ENCODE assay signal across 26 cellular contexts in genomic region chr22:47172771-47173534, GRCh38.
DNase-seq lines count a peak whose midpoint lies in the region; ATAC-seq and TF ChIP-seq lines count a peak whose summit lies in the region.
"Had no signal": no experiment of that assay in that cellular context is flagged by ENCODE, and none has a peak within 500 bp of the region (broad histone marks: within the 10 kb centered on the region; RNA-seq: fewer than 3 reads in every experiment).

No MANE protein-coding gene starts in this region.

- H3K27me3 Mint-ChIP-seq in endodermal cell (ENCODE audit: insufficient read depth) = no peaks in the 10 kb centered on the region
- H3K27me3 Mint-ChIP-seq: activated naive CD8-positive, alpha-beta T cell treated with anti-CD3 and anti-CD28 coated beads for 36 hours; CD4-positive, CD25-positive, alpha-beta regulatory T cell; IgD-negative memory B cell had no signal

- H3K27ac ChIP-seq in heart left ventricle = no peak overlapping the region
- no peak overlapping the region for H3K27ac ChIP-seq in right atrium auricular region
- H3K27ac ChIP-seq in endodermal cell (ENCODE audit: low read depth, low read length) = no peak overlapping the region
- H3K27ac ChIP-seq in osteoblast (ENCODE audit: low read depth, low read length) = no peak overlapping the region
- H3K27ac ChIP-seq in upper lobe of left lung = no peak overlapping the region
- H3K27ac ChIP-seq: body of pancreas, GM23248, SK-N-MC, thyroid gland had no signal

- peak in 4 of 5 donors; percentile 2 to 39 (median 12) for DNase-seq in heart left ventricle
- DNase-seq in right atrium auricular region (ENCODE audit: low spot score) = no peak
- peak; percentile 38 for DNase-seq in endodermal cell
- peak; percentile 78 for DNase-seq in osteoblast (ENCODE audit: insufficient read length, low spot score, missing footprints)
- peak; percentile 15 to 76 for DNase-seq in upper lobe of left lung
- DNase-seq in OCI-M2 (lab: John Stamatoyannopoulos, UW; ENCODE audit: unreplicated experiment) = no peak
- no peak for DNase-seq in amygdala (lab: John Stamatoyannopoulos, UW)
- DNase-seq: activated CD4-positive, alpha-beta T cell treated with anti-CD3 and anti-CD28 coated beads for 48 hours; activated naive CD8-positive, alpha-beta T cell treated with anti-CD3 and anti-CD28 coated beads for 36 hours; CD4-positive, CD25-positive, alpha-beta regulatory T cell; DMS 273 treated with DMSO at 0.1 percent for 48 hours; effector memory CD4-positive, alpha-beta T cell; foreskin melanocyte; GM23248; NCI-H1105; NCI-H1930; NCI-H748 treated with DMSO at 0.1 percent for 48 hours; retina; RPMI8226; stimulated activated naive CD8-positive, alpha-beta T cell treated with anti-CD3 and anti-CD28 coated beads, Interleukin-15, Interleukin-2, amounts not matched to agents 100 U/mL and 50 U/mL, for 24 hours had no signal

- H3K4me1 ChIP-seq in heart left ventricle = peaks cover 0 to 13% (median 2%) of the 10 kb centered on the region in 12 donors
- H3K4me1 ChIP-seq in right atrium auricular region = peaks cover 0 to 4% of the 10 kb centered on the region in 2 donors
- no peaks in the 10 kb centered on the region for H3K4me1 ChIP-seq in endodermal cell (ENCODE audit: control insufficient read depth, insufficient read depth, low read length)
- no peaks in the 10 kb centered on the region for H3K4me1 ChIP-seq in osteoblast (ENCODE audit: insufficient read depth, low read length)
- peaks cover 3 to 16% (median 8%) of the 10 kb centered on the region in 4 donors for H3K4me1 ChIP-seq in upper lobe of left lung
- H3K4me1 ChIP-seq: body of pancreas, thyroid gland had no signal

- ATAC-seq in heart left ventricle (no peak), upper lobe of left lung (ENCODE audit: low FRiP score in 2 of 2) (no peak), GM19455 (IDR thresholded peaks at IDR 0.05; ENCODE audit: unreplicated experiment) (no peak)
- ATAC-seq: body of pancreas; stimulated activated naive CD8-positive, alpha-beta T cell treated with anti-CD3 and anti-CD28 coated beads, Interleukin-15, Interleukin-2, amounts not matched to agents 100 U/mL and 50 U/mL, for 24 hours had no signal

- TF ChIP-seq POLR2A in heart left ventricle (IDR thresholded peaks at IDR 0.05) = no peak
- no peak for TF ChIP-seq POLR2A in upper lobe of left lung (IDR thresholded peaks at IDR 0.05)

- peaks cover 0 to 2% (median 0%) of the 10 kb centered on the region in 9 donors for H3K36me3 ChIP-seq in heart left ventricle
- no peaks in the 10 kb centered on the region for H3K36me3 ChIP-seq in right atrium auricular region
- no peaks in the 10 kb centered on the region for H3K36me3 ChIP-seq in endodermal cell (ENCODE audit: control insufficient read depth, insufficient read depth, low read length)
- H3K36me3 ChIP-seq in osteoblast (ENCODE audit: insufficient read depth, low read length) = no peaks in the 10 kb centered on the region
- peaks cover 0 to 23% (median 5%) of the 10 kb centered on the region in 4 donors for H3K36me3 ChIP-seq in upper lobe of left lung
- H3K36me3 ChIP-seq: thyroid gland had no signal

- H3K4me1 Mint-ChIP-seq in endodermal cell = no peaks in the 10 kb centered on the region
- H3K4me1 Mint-ChIP-seq: activated naive CD8-positive, alpha-beta T cell treated with anti-CD3 and anti-CD28 coated beads for 36 hours had no signal

- H4K20me1 ChIP-seq in osteoblast (ENCODE audit: insufficient read depth, low read length) = no peaks in the 10 kb centered on the region

- peaks cover under 1% of the 10 kb centered on the region for H3K9me3 Mint-ChIP-seq in endodermal cell
- H3K9me3 Mint-ChIP-seq: activated naive CD8-positive, alpha-beta T cell treated with anti-CD3 and anti-CD28 coated beads for 36 hours; IgD-negative memory B cell; T-helper 1 cell treated with Interleukin-12 subunit alpha and Interleukin-12 subunit beta and Interleukin-4 antibody, amounts not matched to agents 30 μg/mL and 1 μg/mL, for 36 hours had no signal

- no peak overlapping the region for H3K27ac Mint-ChIP-seq in endodermal cell
- H3K27ac Mint-ChIP-seq: activated naive CD8-positive, alpha-beta T cell treated with anti-CD3 and anti-CD28 coated beads for 36 hours; CD4-positive, CD25-positive, alpha-beta regulatory T cell; T-helper 1 cell treated with Interleukin-12 subunit alpha and Interleukin-12 subunit beta and Interleukin-4 antibody, amounts not matched to agents 30 μg/mL and 1 μg/mL, for 36 hours had no signal

- H3K9me3 ChIP-seq in heart left ventricle (no peaks in the 10 kb centered on the region), right atrium auricular region (no peaks in the 10 kb centered on the region), endodermal cell (ENCODE audit: control insufficient read depth, low read length) (no peaks in the 10 kb centered on the region), osteoblast (ENCODE audit: low read depth, low read length) (no peaks in the 10 kb centered on the region), upper lobe of left lung (no peaks in the 10 kb centered on the region)
- H3K9me3 ChIP-seq: body of pancreas, thyroid gland had no signal

- intact Hi-C loops in heart left ventricle (cut with DNase I) = no loop called here

- H3K27me3 ChIP-seq in heart left ventricle (no peaks in the 10 kb centered on the region), right atrium auricular region (no peaks in the 10 kb centered on the region), endodermal cell (ENCODE audit: control insufficient read depth, insufficient read depth, low read length, poor library complexity, severe bottlenecking) (no peaks in the 10 kb centered on the region), osteoblast (ENCODE audit: insufficient read depth, low read length) (no peaks in the 10 kb centered on the region), upper lobe of left lung (no peaks in the 10 kb centered on the region)
- H3K27me3 ChIP-seq: body of pancreas, thyroid gland had no signal

- TF ChIP-seq CTCF in heart left ventricle (IDR thresholded peaks at IDR 0.05) = no peak
- no peak for TF ChIP-seq CTCF in right atrium auricular region (IDR thresholded peaks at IDR 0.05)
- TF ChIP-seq CTCF in endodermal cell (conservative IDR thresholded peaks at IDR 0.05) = no peak
- no peak for TF ChIP-seq CTCF in osteoblast (IDR thresholded peaks at IDR 0.05; ENCODE audit: extremely low read depth, low read depth, low read length)
- no peak for TF ChIP-seq CTCF in upper lobe of left lung (IDR thresholded peaks at IDR 0.05)

- H3K79me2 ChIP-seq in osteoblast (ENCODE audit: insufficient read depth, low read length) = no peaks in the 10 kb centered on the region

- H3K4me3 ChIP-seq in heart left ventricle = no peak overlapping the region
- no peak overlapping the region for H3K4me3 ChIP-seq in right atrium auricular region
- no peak overlapping the region for H3K4me3 ChIP-seq in endodermal cell (ENCODE audit: low read length)
- H3K4me3 ChIP-seq in osteoblast (ENCODE audit: insufficient read depth, low read length) = no peak overlapping the region
- H3K4me3 ChIP-seq in upper lobe of left lung = no peak overlapping the region
- H3K4me3 ChIP-seq: body of pancreas, GM23248, SK-N-MC, thyroid gland had no signal

- WGBS in heart left ventricle, 4 donors = 93 to 95% (median 94%) methylated on average over 18 to 21 of the region's 21 CpGs
- WGBS in endodermal cell (ENCODE audit: insufficient coverage in 1 of 2, insufficient read length in 1 of 2), 2 experiments = 94 to 95% methylated on average over 18 to 21 of the region's 21 CpGs
- 93 to 95% methylated on average over 6 to 21 of the region's 21 CpGs for WGBS in upper lobe of left lung, 2 donors

- no peak overlapping the region for H3K9ac ChIP-seq in endodermal cell (ENCODE audit: extremely low read depth, low read length, poor library complexity, severe bottlenecking)
- H3K9ac ChIP-seq: GM23248 had no signal

- peaks cover 14% of the 10 kb centered on the region for H3K36me3 Mint-ChIP-seq in endodermal cell (ENCODE audit: low read depth)

- no peak for TF ChIP-seq EP300 in upper lobe of left lung (IDR thresholded peaks at IDR 0.05)

- H3K4me3 Mint-ChIP-seq in endodermal cell = no peak overlapping the region
- H3K4me3 Mint-ChIP-seq: activated naive CD8-positive, alpha-beta T cell treated with anti-CD3 and anti-CD28 coated beads for 36 hours; CD4-positive, CD25-positive, alpha-beta regulatory T cell; IgD-negative memory B cell; T-helper 1 cell treated with Interleukin-12 subunit alpha and Interleukin-12 subunit beta and Interleukin-4 antibody, amounts not matched to agents 30 μg/mL and 1 μg/mL, for 36 hours had no signal

- no peak overlapping the region for H3K4me2 ChIP-seq in osteoblast (ENCODE audit: insufficient read depth, low read length)

- H2AFZ ChIP-seq in osteoblast (ENCODE audit: low read length) = no peak overlapping the region
- H2AFZ ChIP-seq: GM23248 had no signal

Comparison
In these comparisons a context has a peak if more than half of its experiments do, and no peak if none do; other contexts are left out.
1. DNase-seq: peak in heart left ventricle (4 of 5), endodermal cell (single experiment), osteoblast (single experiment) and upper lobe of left lung (2 of 2); none in right atrium auricular region (single experiment), OCI-M2 (single experiment) and amygdala (0 of 56).